In genomic region chr7:81715984-81716588, GRCh38 we compare ENCODE assay signal across 11 cellular contexts. TPM values are rescaled to one million over a fixed set of nuclear protein-coding genes. Genes with fewer than 3 reads are reported as not detected.
DNase-seq lines count a peak whose midpoint lies in the region; ATAC-seq lines count a peak whose summit lies in the region.
"Had no signal": no experiment of that assay in that cellular context is flagged by ENCODE, and none has a peak within 500 bp of the region (broad histone marks: within the 10 kb centered on the region; RNA-seq: fewer than 3 reads in every experiment).

No MANE protein-coding gene starts in this region.

- no peak overlapping the region for H3K4me3 Mint-ChIP-seq in activated T-helper 2 cell treated with anti-CD3 and anti-CD28 coated beads, Interferon-gamma antibody, Interleukin-2, Interleukin-4, amounts not matched to agents 10 μg/mL and 5 μg/mL and 100 μg/mL, durations not matched to agents 14 hours and 24 hours and 36 hours (ENCODE audit: low read depth)
- H3K4me3 Mint-ChIP-seq: nephron progenitor cell had no signal

- H3K36me3 Mint-ChIP-seq in activated T-helper 2 cell treated with anti-CD3 and anti-CD28 coated beads, Interferon-gamma antibody, Interleukin-2, Interleukin-4, amounts not matched to agents 10 μg/mL and 5 μg/mL and 100 μg/mL, durations not matched to agents 14 hours and 24 hours and 36 hours (ENCODE audit: low read depth): no peaks in the 10 kb centered on the region

- H3K27me3 Mint-ChIP-seq in activated T-helper 2 cell treated with anti-CD3 and anti-CD28 coated beads, Interferon-gamma antibody, Interleukin-2, Interleukin-4, amounts not matched to agents 10 μg/mL and 5 μg/mL and 100 μg/mL, durations not matched to agents 14 hours and 24 hours and 36 hours (ENCODE audit: low read depth): no peaks in the 10 kb centered on the region

- H3K4me1 Mint-ChIP-seq in activated T-helper 2 cell treated with anti-CD3 and anti-CD28 coated beads, Interferon-gamma antibody, Interleukin-2, Interleukin-4, amounts not matched to agents 10 μg/mL and 5 μg/mL and 100 μg/mL, durations not matched to agents 14 hours and 24 hours and 36 hours (ENCODE audit: low read depth): no peaks in the 10 kb centered on the region
- H3K4me1 Mint-ChIP-seq: nephron progenitor cell had no signal

- H3K27ac Mint-ChIP-seq in activated T-helper 2 cell treated with anti-CD3 and anti-CD28 coated beads, Interferon-gamma antibody, Interleukin-2, Interleukin-4, amounts not matched to agents 10 μg/mL and 5 μg/mL and 100 μg/mL, durations not matched to agents 14 hours and 24 hours and 36 hours: no peak overlapping the region
- H3K27ac Mint-ChIP-seq: nephron progenitor cell had no signal

- DNase-seq in DMS53 (lab: John Stamatoyannopoulos, UW): peak; percentile 85
- DNase-seq in LHCN-M2 (ENCODE audit: low read depth): peak; percentile 83
- peak; percentile 4 for DNase-seq in T1000 (lab: John Stamatoyannopoulos, UW)
- DNase-seq in kidney glomerular epithelial cell (lab: John Stamatoyannopoulos, UW): peak; percentile 44
- no peak for DNase-seq in superior temporal gyrus (ENCODE audit: extremely low spot score)
- DNase-seq in activated T-helper 2 cell treated with anti-CD3 and anti-CD28 coated beads, Interferon-gamma antibody, Interleukin-2, Interleukin-4, amounts not matched to agents 10 μg/mL and 5 μg/mL and 100 μg/mL, durations not matched to agents 14 hours and 24 hours and 36 hours (ENCODE audit: low spot score): no peak
- DNase-seq: caudate nucleus; nephron progenitor cell; NK-92 treated with Interleukin-12 subunit alpha and Interleukin-12 subunit beta, amount 100 ng/mL, for 24 hours had no signal

- intact Hi-C loops in activated T-helper 2 cell treated with anti-CD3 and anti-CD28 coated beads, Interferon-gamma antibody, Interleukin-2, Interleukin-4, amounts not matched to agents 10 μg/mL and 5 μg/mL and 100 μg/mL, durations not matched to agents 14 hours and 24 hours and 36 hours (cut with micrococcal nuclease): no loop called here

- ATAC-seq in GM18502 (IDR thresholded peaks at IDR 0.05; ENCODE audit: poor library complexity, unreplicated experiment) (no peak), HG02970 (IDR thresholded peaks at IDR 0.05; ENCODE audit: low FRiP score, unreplicated experiment) (no peak)

- H3K9me3 Mint-ChIP-seq in activated T-helper 2 cell treated with anti-CD3 and anti-CD28 coated beads, Interferon-gamma antibody, Interleukin-2, Interleukin-4, amounts not matched to agents 10 μg/mL and 5 μg/mL and 100 μg/mL, durations not matched to agents 14 hours and 24 hours and 36 hours: no peaks in the 10 kb centered on the region
- H3K9me3 Mint-ChIP-seq: nephron progenitor cell had no signal

RNA-seq across cellular contexts. Expression of gene HGF, which starts 53.8 kb away (rescaled TPM):
- 11.5 and 13.0 TPM in 2 replicates for total RNA-seq in LHCN-M2 (2014; rRNA removed)
- 0.04 TPM for polyA plus RNA-seq in LHCN-M2 (2012)
- not detected in 2 replicates for total RNA-seq in activated T-helper 2 cell treated with anti-CD3 and anti-CD28 coated beads, Interferon-gamma antibody, Interleukin-2, Interleukin-4, amounts not matched to agents 10 μg/mL and 5 μg/mL and 100 μg/mL, durations not matched to agents 14 hours and 24 hours and 36 hours

Comparison
In these comparisons a context has a peak if more than half of its experiments do, and no peak if none do; other contexts are left out.
1. DNase-seq: peak in DMS53 (single experiment), LHCN-M2 (single experiment), T1000 (single experiment) and kidney glomerular epithelial cell (single experiment); none in superior temporal gyrus (single experiment) and activated T-helper 2 cell treated with anti-CD3 and anti-CD28 coated beads, Interferon-gamma antibody, Interleukin-2, Interleukin-4, amounts not matched to agents 10 μg/mL and 5 μg/mL and 100 μg/mL, durations not matched to agents 14 hours and 24 hours and 36 hours (single experiment).
2. RNA of gene HGF, which starts 53.8 kb away (total RNA-seq): 11.5 to 13.0 TPM in LHCN-M2; not detected in activated T-helper 2 cell treated with anti-CD3 and anti-CD28 coated beads, Interferon-gamma antibody, Interleukin-2, Interleukin-4, amounts not matched to agents 10 μg/mL and 5 μg/mL and 100 μg/mL, durations not matched to agents 14 hours and 24 hours and 36 hours; every median in the first group is over 10 times any median in the second.